16 cellular contexts compared by ENCODE assay signal in genomic region chr16:66420396-66420795, GRCh38. TPM values are rescaled to one million over a fixed set of nuclear protein-coding genes. Genes with fewer than 3 reads are reported as not detected.
DNase-seq lines count a peak whose midpoint lies in the region; ATAC-seq and TF ChIP-seq lines count a peak whose summit lies in the region.
"Had no signal": no experiment of that assay in that cellular context is flagged by ENCODE, and none has a peak within 500 bp of the region (broad histone marks: within the 10 kb centered on the region; RNA-seq: fewer than 3 reads in every experiment).

No MANE protein-coding gene starts in this region.

- H3K9me3 ChIP-seq in upper lobe of left lung: no peaks in the 10 kb centered on the region
- H3K9me3 ChIP-seq: A549, BE2C had no signal

- H3K36me3 ChIP-seq in upper lobe of left lung: no peaks in the 10 kb centered on the region
- H3K36me3 ChIP-seq: BE2C had no signal

- no peak overlapping the region for H3K27ac ChIP-seq in upper lobe of left lung
- H3K27ac ChIP-seq: A549, C4-2B had no signal

- TF ChIP-seq CTCF in epithelial cell of esophagus (IDR thresholded peaks at IDR 0.05; ENCODE audit: insufficient read depth, low read depth, low read length, missing control alignments): no peak
- TF ChIP-seq CTCF in upper lobe of left lung (IDR thresholded peaks at IDR 0.05): no peak
- no peak for TF ChIP-seq CTCF in GM20000 (IDR thresholded peaks at IDR 0.05; ENCODE audit: extremely low read depth, missing control alignments)

- H3K27me3 ChIP-seq in upper lobe of left lung: peaks cover 0 to 1% (median 0%) of the 10 kb centered on the region in 4 donors

- no peaks in the 10 kb centered on the region for H3K4me1 ChIP-seq in upper lobe of left lung
- H3K4me1 ChIP-seq: A549, BE2C had no signal

- TF ChIP-seq EP300 in upper lobe of left lung (IDR thresholded peaks at IDR 0.05): no peak

- WGBS in upper lobe of left lung, 2 donors: 52 to 57% methylated on average over 1 of the region's 1 CpG

- DNase-seq in amniotic epithelial cell (ENCODE audit: low read depth): peak; percentile 27
- peak; percentile 32 for DNase-seq in epithelial cell of esophagus (ENCODE audit: low read depth)
- DNase-seq in kidney tubule cell (ENCODE audit: low spot score): peak; percentile 66
- no peak for DNase-seq in upper lobe of left lung
- no peak for DNase-seq in GM20000 (ENCODE audit: low spot score)
- DNase-seq in erythroblast (lab: John Stamatoyannopoulos, UW): no peak
- DNase-seq: BE2C; CD4-positive, alpha-beta memory T cell; DMS79; H7 had no signal

- no peak for ATAC-seq in upper lobe of left lung (ENCODE audit: low FRiP score in 2 of 2)
- ATAC-seq in HG02623 (IDR thresholded peaks at IDR 0.05; ENCODE audit: unreplicated experiment): no peak
- ATAC-seq: A549, GM12878, GM23338 had no signal

- TF ChIP-seq POLR2A in upper lobe of left lung (IDR thresholded peaks at IDR 0.05) (no peak), erythroblast (IDR thresholded peaks at IDR 0.05; ENCODE audit: low read length) (no peak)

- H3K4me3 ChIP-seq in epithelial cell of esophagus (ENCODE audit: low read length) (no peak overlapping the region), upper lobe of left lung (no peak overlapping the region)
- H3K4me3 ChIP-seq: A549, GM12878, GM23338 had no signal

RNA-seq across cellular contexts. Expression of gene BEAN1, which starts 6.7 kb away (rescaled TPM):
- total RNA-seq in upper lobe of left lung: 1 to 10 TPM in 1 of 6 donors, under 1 TPM in 3, not detected in 2; 0.22 to 1.0 (median 0.35) TPM
- total RNA-seq: CD4-positive, alpha-beta memory T cell; G401; GM12878 had no signal

RNA-seq across cellular contexts. Expression of gene CDH5, which starts 53.9 kb away (rescaled TPM):
- 100 to 1,000 TPM in 3 of 6 donors, 10 to 100 TPM in 3; 54.5 to 146 (median 89.8) TPM for total RNA-seq in upper lobe of left lung
- total RNA-seq: CD4-positive, alpha-beta memory T cell; G401; GM12878; GM23338; H7 had no signal

Comparison
In these comparisons a context has a peak if more than half of its experiments do, and no peak if none do; other contexts are left out.
1. DNase-seq: peak in amniotic epithelial cell (single experiment), epithelial cell of esophagus (single experiment) and kidney tubule cell (single experiment); none in upper lobe of left lung (0 of 2), GM20000 (single experiment) and erythroblast (0 of 2).